In genomic region chr7:7731732-7732131, GRCh38 we compare ENCODE assay signal across 1 cellular context.
TF ChIP-seq lines count a peak whose summit lies in the region.

No MANE protein-coding gene starts in this region.

TF ChIP-seq in liver, 16 proteins besides CTCF, POLR2A, EP300 and RAD21 (continued from another document):
- TF ChIP-seq, protein P1, sequence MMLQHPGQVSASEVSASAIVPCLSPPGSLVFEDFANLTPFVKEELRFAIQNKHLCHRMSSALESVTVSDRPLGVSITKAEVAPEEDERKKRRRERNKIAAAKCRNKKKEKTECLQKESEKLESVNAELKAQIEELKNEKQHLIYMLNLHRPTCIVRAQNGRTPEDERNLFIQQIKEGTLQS (IDR thresholded peaks at IDR 0.05) = no peak
- TF ChIP-seq NR2F2 (IDR thresholded peaks at IDR 0.05) (peak; percentile 15), JUND (IDR thresholded peaks at IDR 0.05) (no peak), GABPA (IDR thresholded peaks at IDR 0.05 in 1 of 2, conservative IDR thresholded peaks at IDR 0.05 in 1 of 2) (no peak), REST (IDR thresholded peaks at IDR 0.05) (no peak)
TF ChIP-seq in liver: peak in this region for 1.
